Comparison of ENCODE assay signal across 11 cellular contexts in genomic region chr14:71523630-71524320, GRCh38.
A peak's percentile ranks its signal among the peaks of the same experiment; 100 is the strongest.
DNase-seq lines count a peak whose midpoint lies in the region; ATAC-seq and TF ChIP-seq lines count a peak whose summit lies in the region.
"Had no signal": no experiment of that assay in that cellular context is flagged by ENCODE, and none has a peak within 500 bp of the region (broad histone marks: within the 10 kb centered on the region; RNA-seq: fewer than 3 reads in every experiment).

No MANE protein-coding gene starts in this region.

- peak overlapping the region; percentile 18 to 76 (median 65) for H3K27ac Mint-ChIP-seq in nephron

- H3K4me3 Mint-ChIP-seq in nephron: no peak overlapping the region

- TF ChIP-seq CTCF in nephron (IDR thresholded peaks at IDR 0.05; ENCODE audit: unreplicated experiment in 3 of 3) (no peak), lower leg skin (IDR thresholded peaks at IDR 0.05) (no peak)

- peaks cover 9% of the 10 kb centered on the region for H3K4me1 Mint-ChIP-seq in nephron

- WGBS in lower leg skin, 2 donors: 69 to 74% methylated on average over 2 of the region's 2 CpGs

- intact Hi-C loops in lower leg skin (cut with DNase I; ENCODE audit: low total_unique reads): no loop called here

- H3K4me3 ChIP-seq in lower leg skin (ENCODE audit: low read depth, poor library complexity, severe bottlenecking): no peak overlapping the region
- H3K4me3 ChIP-seq: MG63 had no signal

- ATAC-seq in GM18870 (IDR thresholded peaks at IDR 0.05; ENCODE audit: unreplicated experiment) (peak; percentile 83), GM21786 (IDR thresholded peaks at IDR 0.05; ENCODE audit: unreplicated experiment) (peak; percentile 79), HG03442 (IDR thresholded peaks at IDR 0.05; ENCODE audit: unreplicated experiment) (peak; percentile 80)

- TF ChIP-seq POLR2A in lower leg skin (IDR thresholded peaks at IDR 0.05): no peak

- no peaks in the 10 kb centered on the region for H3K27me3 Mint-ChIP-seq in nephron (ENCODE audit: low read depth)

- DNase-seq in stimulated activated CD4-positive, alpha-beta T cell treated with anti-CD3 and anti-CD28 coated beads, Interleukin-4, amount 100 ng/mL, for 1 hour: no peak
- DNase-seq in stimulated activated CD4-positive, alpha-beta T cell treated with anti-CD3 and anti-CD28 coated beads, Interleukin-4, amount 100 ng/mL, for 4 hours: no peak
- DNase-seq in lower leg skin (ENCODE audit: low spot score in 2 of 2): no peak
- DNase-seq in germinal center (ENCODE audit: low spot score): no peak
- DNase-seq: hypothalamus, MG63, SW 1271 had no signal

- no peaks in the 10 kb centered on the region for H3K9me3 Mint-ChIP-seq in nephron

- H3K36me3 Mint-ChIP-seq in nephron (ENCODE audit: low read depth): peaks cover 1% of the 10 kb centered on the region
